In genomic region chr19:54231077-54231931, GRCh38 we compare ENCODE assay signal across 1 cellular context.
TF ChIP-seq lines count a peak whose summit lies in the region.

No MANE protein-coding gene starts in this region.

TF ChIP-seq in K562, 482 proteins besides CTCF, POLR2A, EP300 and RAD21 (continued from another document and continues in another):
- no peak for TF ChIP-seq SAFB2 (IDR thresholded peaks at IDR 0.05; ENCODE audit: borderline replicate concordance, low read depth, low read length, severe bottlenecking)
- peak; percentile 45; the same call in 1 of the 2 replicates for TF ChIP-seq CREB1 (IDR thresholded peaks at IDR 0.05)
- peak; percentile 69; the same call in 1 of the 2 replicates for TF ChIP-seq CREB1 (CRISPR knock-in tag; IDR thresholded peaks at IDR 0.05)
- no peak for TF ChIP-seq ZNF398 (CRISPR knock-in tag; IDR thresholded peaks at IDR 0.05)
- no peak for TF ChIP-seq ZNF75A (CRISPR knock-in tag; IDR thresholded peaks at IDR 0.05)
- no peak for TF ChIP-seq NONO (IDR thresholded peaks at IDR 0.05; ENCODE audit: low read depth in 2 of 2, low read length in 1 of 2)
- no peak for TF ChIP-seq EZH2 (IDR thresholded peaks at IDR 0.05; ENCODE audit: borderline replicate concordance, low read depth, low read length)
- TF ChIP-seq CHD4 (IDR thresholded peaks at IDR 0.05; ENCODE audit: insufficient read depth, insufficient replicate concordance, low read depth, low read length, poor library complexity, severe bottlenecking): no peak
- no peak for TF ChIP-seq ZNF780A (CRISPR knock-in tag; IDR thresholded peaks at IDR 0.05)
- no peak for TF ChIP-seq FOXO4 (CRISPR knock-in tag; IDR thresholded peaks at IDR 0.05)
- TF ChIP-seq JUN (IDR thresholded peaks at IDR 0.05; ENCODE audit: borderline replicate concordance, low read depth, low read length): peak; percentile 77
- TF ChIP-seq JUN (CRISPR knock-in tag; IDR thresholded peaks at IDR 0.05; ENCODE audit: borderline replicate concordance): no peak
- TF ChIP-seq ZNF77 (CRISPR knock-in tag; IDR thresholded peaks at IDR 0.05): no peak
- no peak for TF ChIP-seq ZNF586 (CRISPR knock-in tag; conservative IDR thresholded peaks at IDR 0.05)
- no peak for TF ChIP-seq ZNF124 (CRISPR knock-in tag; IDR thresholded peaks at IDR 0.05)
- no peak for TF ChIP-seq ILF3 (IDR thresholded peaks at IDR 0.05; ENCODE audit: borderline replicate concordance)
- TF ChIP-seq ADNP (tag; IDR thresholded peaks at IDR 0.05): no peak
- TF ChIP-seq HDAC3 (IDR thresholded peaks at IDR 0.05; ENCODE audit: borderline replicate concordance, partially characterized antibody): no peak
- TF ChIP-seq NCOA6 (IDR thresholded peaks at IDR 0.05): no peak
- TF ChIP-seq ZNF655 (CRISPR knock-in tag; IDR thresholded peaks at IDR 0.05): no peak
- no peak for TF ChIP-seq NFATC3 (IDR thresholded peaks at IDR 0.05)
- TF ChIP-seq CTBP1 (IDR thresholded peaks at IDR 0.05; ENCODE audit: borderline replicate concordance): peak; percentile 96
- TF ChIP-seq ARID3A (IDR thresholded peaks at IDR 0.05; ENCODE audit: borderline replicate concordance, low read depth, low read length): no peak
- no peak for TF ChIP-seq SMARCA5 (IDR thresholded peaks at IDR 0.05)
- no peak for TF ChIP-seq ZNF239 (CRISPR knock-in tag; IDR thresholded peaks at IDR 0.05)
- TF ChIP-seq PTBP1 (IDR thresholded peaks at IDR 0.05; ENCODE audit: low read depth, low read length): no peak
- no peak for TF ChIP-seq SRSF7 (optimal IDR thresholded peaks at IDR 0.05; ENCODE audit: low read depth, low read length)
- TF ChIP-seq FOXA3 (CRISPR knock-in tag; conservative IDR thresholded peaks at IDR 0.05 in 1 of 2, IDR thresholded peaks at IDR 0.05 in 1 of 2): no peak
- TF ChIP-seq NR0B1 (IDR thresholded peaks at IDR 0.05; ENCODE audit: partially characterized antibody): no peak
- no peak for TF ChIP-seq ZC3H11A (IDR thresholded peaks at IDR 0.05; ENCODE audit: low read depth, low read length)
- no peak for TF ChIP-seq CEBPG (CRISPR knock-in tag; IDR thresholded peaks at IDR 0.05)
- no peak for TF ChIP-seq CEBPG (tag; conservative IDR thresholded peaks at IDR 0.05 in 1 of 2, IDR thresholded peaks at IDR 0.05 in 1 of 2)
- TF ChIP-seq GABPB1 (CRISPR knock-in tag; IDR thresholded peaks at IDR 0.05): peak; percentile 33; the same call in 1 of the 2 replicates
- TF ChIP-seq SMARCC2 (IDR thresholded peaks at IDR 0.05; ENCODE audit: low read depth): no peak
- TF ChIP-seq ZNF740 (CRISPR knock-in tag; IDR thresholded peaks at IDR 0.05): no peak
- TF ChIP-seq ZNF740 (tag; IDR thresholded peaks at IDR 0.05): no peak
- no peak for TF ChIP-seq PHB2 (IDR thresholded peaks at IDR 0.05; ENCODE audit: low read depth)
- no peak for TF ChIP-seq PATZ1 (CRISPR knock-in tag; IDR thresholded peaks at IDR 0.05; ENCODE audit: borderline replicate concordance)
- TF ChIP-seq TCF7 (IDR thresholded peaks at IDR 0.05; ENCODE audit: borderline replicate concordance): no peak
- TF ChIP-seq SMARCE1 (IDR thresholded peaks at IDR 0.05): no peak
- TF ChIP-seq ZNF583 (CRISPR knock-in tag; IDR thresholded peaks at IDR 0.05): no peak
- no peak for TF ChIP-seq ATF2 (CRISPR knock-in tag; IDR thresholded peaks at IDR 0.05)
- no peak for TF ChIP-seq MAFK (IDR thresholded peaks at IDR 0.05; ENCODE audit: low read length)
- TF ChIP-seq ZNF224 (CRISPR knock-in tag; IDR thresholded peaks at IDR 0.05): no peak
- TF ChIP-seq CBFB (CRISPR knock-in tag; IDR thresholded peaks at IDR 0.05): 0 out of 2 replicates have a peak, but pooled peaks have one; percentile 38
- no peak for TF ChIP-seq LEF1 (IDR thresholded peaks at IDR 0.05)
- TF ChIP-seq JUND (IDR thresholded peaks at IDR 0.05; ENCODE audit: borderline replicate concordance, low read depth, low read length): peak; percentile 90
- TF ChIP-seq JUND (tag; IDR thresholded peaks at IDR 0.05; ENCODE audit: borderline replicate concordance, low read depth, low read length): peak; percentile 74; the same call in 1 of the 3 replicates
- TF ChIP-seq FOXP1 (CRISPR knock-in tag; IDR thresholded peaks at IDR 0.05): no peak
- TF ChIP-seq HMBOX1 (IDR thresholded peaks at IDR 0.05): no peak
- no peak for TF ChIP-seq ZNF143 (CRISPR knock-in tag; IDR thresholded peaks at IDR 0.05)
- peak; percentile 88 for TF ChIP-seq TFAP4 (CRISPR knock-in tag; IDR thresholded peaks at IDR 0.05; ENCODE audit: borderline replicate concordance)
- TF ChIP-seq MAX (CRISPR knock-in tag; IDR thresholded peaks at IDR 0.05): 0 out of 2 replicates have a peak, but pooled peaks have one; percentile 1
- TF ChIP-seq UBTF (IDR thresholded peaks at IDR 0.05; ENCODE audit: borderline replicate concordance in 1 of 2, low read depth in 2 of 2, low read length in 2 of 2): no peak
- no peak for TF ChIP-seq ZNF778 (CRISPR knock-in tag; IDR thresholded peaks at IDR 0.05)
